ENCODE assay signal across 1 cellular context in the genomic region with DNA sequence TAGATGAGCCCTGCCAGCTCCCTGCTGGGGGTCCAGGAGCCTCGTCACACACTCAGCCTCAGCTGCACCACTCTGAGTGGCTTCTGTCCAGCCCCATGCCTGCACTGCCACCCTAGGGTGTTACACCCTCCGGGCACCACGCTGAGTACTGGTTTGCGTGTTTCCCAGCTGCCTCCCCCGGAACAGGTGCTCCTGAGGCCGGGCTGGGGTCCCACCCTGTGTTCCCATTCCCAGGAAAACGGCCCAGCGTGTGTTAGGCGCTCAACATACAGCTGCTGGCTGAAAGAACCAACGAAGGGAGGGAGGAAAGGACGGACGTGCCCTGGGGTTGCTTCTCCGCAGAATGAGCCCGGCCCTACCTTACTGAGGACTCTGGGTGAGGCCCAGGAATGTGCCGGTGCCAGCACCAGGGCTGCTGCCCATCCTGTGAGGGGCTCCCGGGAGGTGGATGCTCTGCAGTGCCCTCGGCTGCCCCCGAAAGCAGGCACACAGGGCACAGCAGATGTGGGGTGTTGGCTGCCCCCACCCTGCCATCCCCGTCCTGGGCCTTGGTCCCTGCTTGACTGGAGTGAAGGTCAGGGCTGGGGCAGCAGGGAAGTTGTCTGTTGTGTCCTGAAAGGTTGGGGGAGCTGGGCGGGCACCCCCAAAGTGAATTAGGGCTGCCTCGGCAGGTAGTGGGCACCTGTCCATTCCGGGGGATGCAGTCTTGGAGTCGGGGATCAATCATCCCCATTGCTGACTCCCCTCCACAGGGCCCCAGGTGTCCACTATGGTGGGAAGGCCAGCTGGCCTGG.
TF ChIP-seq lines count a peak whose summit lies in the region.

No MANE protein-coding gene starts in this region.

TF ChIP-seq in HCT116, 20 proteins besides CTCF, POLR2A, EP300 and RAD21:
- TF ChIP-seq ZFX (IDR thresholded peaks at IDR 0.05), result 0 out of 2 replicates have a peak, but pooled peaks have one; percentile 18
- TF ChIP-seq, protein P1, sequence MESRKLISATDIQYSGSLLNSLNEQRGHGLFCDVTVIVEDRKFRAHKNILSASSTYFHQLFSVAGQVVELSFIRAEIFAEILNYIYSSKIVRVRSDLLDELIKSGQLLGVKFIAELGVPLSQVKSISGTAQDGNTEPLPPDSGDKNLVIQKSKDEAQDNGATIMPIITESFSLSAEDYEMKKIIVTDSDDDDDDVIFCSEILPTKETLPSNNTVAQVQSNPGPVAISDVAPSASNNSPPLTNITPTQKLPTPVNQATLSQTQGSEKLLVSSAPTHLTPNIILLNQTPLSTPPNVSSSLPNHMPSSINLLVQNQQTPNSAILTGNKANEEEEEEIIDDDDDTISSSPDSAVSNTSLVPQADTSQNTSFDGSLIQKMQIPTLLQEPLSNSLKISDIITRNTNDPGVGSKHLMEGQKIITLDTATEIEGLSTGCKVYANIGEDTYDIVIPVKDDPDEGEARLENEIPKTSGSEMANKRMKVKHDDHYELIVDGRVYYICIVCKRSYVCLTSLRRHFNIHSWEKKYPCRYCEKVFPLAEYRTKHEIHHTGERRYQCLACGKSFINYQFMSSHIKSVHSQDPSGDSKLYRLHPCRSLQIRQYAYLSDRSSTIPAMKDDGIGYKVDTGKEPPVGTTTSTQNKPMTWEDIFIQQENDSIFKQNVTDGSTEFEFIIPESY (IDR thresholded peaks at IDR 0.05; ENCODE audit: extremely low read depth, insufficient replicate concordance, low read length), result no peak
